Comparison of ENCODE assay signal across 9 cellular contexts in the genomic region with DNA sequence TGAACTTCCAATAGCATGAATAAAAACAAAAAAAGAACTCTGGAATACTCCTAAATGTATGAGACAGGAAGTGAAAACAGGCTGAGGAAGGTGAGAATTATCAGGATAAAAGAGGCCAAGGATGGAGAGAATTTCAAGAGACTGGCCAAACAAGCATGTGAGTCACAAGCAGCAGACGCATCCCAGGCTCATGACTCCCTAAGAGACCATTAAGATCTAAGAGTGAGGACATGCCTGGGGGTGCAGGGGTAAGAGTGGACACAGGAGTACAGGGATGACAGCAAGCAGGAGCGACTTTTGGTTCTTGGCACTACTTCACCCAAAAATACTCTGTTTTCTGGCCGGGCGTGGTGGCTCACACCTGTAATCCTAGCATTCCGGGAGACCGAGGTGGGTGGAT. TPM values are rescaled to one million over a fixed set of nuclear protein-coding genes. Genes with fewer than 3 reads are reported as not detected.
DNase-seq lines count a peak whose midpoint lies in the region; ATAC-seq, FAIRE-seq and TF ChIP-seq lines count a peak whose summit lies in the region.
"Had no signal": no experiment of that assay in that cellular context is flagged by ENCODE, and none has a peak within 500 bp of the region (broad histone marks: within the 10 kb centered on the region; RNA-seq: fewer than 3 reads in every experiment).

No MANE protein-coding gene starts in this region.

- WGBS in GM23248 (ENCODE audit: low coverage in 1 of 2, low lambda C conversion rate in 2 of 2, missing lambda C conversion rate in 2 of 2), 2 experiments, result 66 to 71% methylated on average over 6 of the region's 6 CpGs

- peak overlapping the region; percentile 60 for H3K4me3 Mint-ChIP-seq in astrocyte (ENCODE audit: unreplicated experiment)

- no peak for FAIRE-seq in astrocyte (lab: Jason Lieb, UNC)

- H4K20me1 ChIP-seq in GM23248 (ENCODE audit: insufficient read depth) (peaks cover 12% of the 10 kb centered on the region; the same call in 1 of the 2 replicates), astrocyte (ENCODE audit: insufficient read depth, low read length) (peaks cover 82% of the 10 kb centered on the region), Karpas-422 (ENCODE audit: insufficient read depth, low read depth, low read length) (peaks cover 7% of the 10 kb centered on the region; the same call in 1 of the 2 replicates)

- intact Hi-C loops in A673 (cut with micrococcal nuclease; ENCODE audit: unreplicated experiment), result no loop called here

- DNase-seq in A673 (ENCODE audit: low spot score) (peak; percentile 77), GM23248 (peak; percentile 91), astrocyte (ENCODE audit: low read depth) (peak; percentile 73), kidney glomerular epithelial cell (lab: John Stamatoyannopoulos, UW) (peak; percentile 51), inferior parietal cortex (ENCODE audit: extremely low spot score) (no peak), Karpas-422 (no peak), activated gamma-delta T cell treated with Interleukin-2 at 50 U/mL for 16 hours (no peak)
- DNase-seq: activated gamma-delta T cell had no signal

- peak overlapping the region; percentile 80 for H3K27ac Mint-ChIP-seq in astrocyte (ENCODE audit: unreplicated experiment)

- TF ChIP-seq CTCF in A673 (conservative IDR thresholded peaks at IDR 0.05; ENCODE audit: low read depth, low read length), result no peak
- no peak for TF ChIP-seq CTCF in astrocyte (IDR thresholded peaks at IDR 0.05; ENCODE audit: insufficient read depth, low read depth, low read length)

- H3K4me1 ChIP-seq in A673 (ENCODE audit: insufficient read depth, low read length, poor library complexity, severe bottlenecking), result peaks cover 27% of the 10 kb centered on the region
- H3K4me1 ChIP-seq in GM23248 (ENCODE audit: insufficient read depth), result peaks cover 33% of the 10 kb centered on the region
- peaks cover 13% of the 10 kb centered on the region for H3K4me1 ChIP-seq in astrocyte (ENCODE audit: insufficient read depth, low read length)
- H3K4me1 ChIP-seq in Karpas-422 (ENCODE audit: low read length), result peaks cover 26% of the 10 kb centered on the region

- H3K27ac ChIP-seq in A673 (ENCODE audit: low read depth, low read length, poor library complexity, severe bottlenecking) (peak overlapping the region; percentile 66), GM23248 (peak overlapping the region; percentile 65), astrocyte (ENCODE audit: low read depth, low read length) (no peak overlapping the region), Karpas-422 (ENCODE audit: low read length) (no peak overlapping the region)

- H3K4me1 Mint-ChIP-seq in astrocyte (ENCODE audit: low read depth, unreplicated experiment), result peaks cover 44% of the 10 kb centered on the region

- BruUV-seq in A673 (replicated peaks; lab: Mats Ljungman, UMichigan), result no TSS peak

- H3K27me3 Mint-ChIP-seq in astrocyte (ENCODE audit: low read depth, unreplicated experiment), result no peaks in the 10 kb centered on the region

- no peaks in the 10 kb centered on the region for H3K27me3 ChIP-seq in A673 (replicated peaks; ENCODE audit: insufficient read depth, low read depth, low read length, poor library complexity)
- no peaks in the 10 kb centered on the region for H3K27me3 ChIP-seq in GM23248 (replicated peaks; ENCODE audit: insufficient read depth)
- H3K27me3 ChIP-seq in astrocyte (ENCODE audit: insufficient read depth, low read length), result no peaks in the 10 kb centered on the region
- H3K27me3 ChIP-seq in Karpas-422 (ENCODE audit: low read length), result no peaks in the 10 kb centered on the region

- POLR2A ChIA-PET in A673 (lab: Charles Lee; ENCODE audit: low non-redundant PET), result no interaction called here

- no peak for ATAC-seq in HG03469 (IDR thresholded peaks at IDR 0.05; ENCODE audit: unreplicated experiment)

- H3K4me2 ChIP-seq in GM23248 (ENCODE audit: unreplicated experiment) (no peak overlapping the region), astrocyte (ENCODE audit: low read length) (peak overlapping the region; percentile 18), Karpas-422 (ENCODE audit: low read depth, low read length, poor library complexity, severe bottlenecking) (no peak overlapping the region)

- H3K9me2 ChIP-seq in GM23248 (ENCODE audit: insufficient read depth), result no peaks in the 10 kb centered on the region
- H3K9me2 ChIP-seq in Karpas-422 (replicated peaks; ENCODE audit: insufficient read depth, low read length), result no peaks in the 10 kb centered on the region

- no peak overlapping the region for H2AFZ ChIP-seq in GM23248
- H2AFZ ChIP-seq in astrocyte (ENCODE audit: low read depth, low read length), result no peak overlapping the region
- H2AFZ ChIP-seq in Karpas-422 (ENCODE audit: low read length), result no peak overlapping the region

- CTCF ChIA-PET in A673 (lab: Charles Lee), result interaction anchor here (0.6 kb wide), 1 partner anchor 36 kb away, joined by 6 read pairs; no protein-coding TSS in a partner anchor

- peaks cover 16% of the 10 kb centered on the region for H3K36me3 Mint-ChIP-seq in astrocyte (ENCODE audit: low read depth, unreplicated experiment)

- H3K9me3 ChIP-seq in A673 (ENCODE audit: low read depth, low read length, poor library complexity, severe bottlenecking), result peaks cover 9% of the 10 kb centered on the region
- no peaks in the 10 kb centered on the region for H3K9me3 ChIP-seq in GM23248 (ENCODE audit: low read depth)
- no peaks in the 10 kb centered on the region for H3K9me3 ChIP-seq in astrocyte (ENCODE audit: insufficient read depth, low read depth, low read length)
- no peaks in the 10 kb centered on the region for H3K9me3 ChIP-seq in Karpas-422 (ENCODE audit: low read length)

- H3K9me3 Mint-ChIP-seq in astrocyte (ENCODE audit: unreplicated experiment), result peaks cover 4% of the 10 kb centered on the region

- H3F3A ChIP-seq in GM23248 (ENCODE audit: insufficient read depth), result peaks cover 41% of the 10 kb centered on the region; the same call in 1 of the 2 replicates

- H3K4me3 ChIP-seq in A673 (ENCODE audit: low read depth, low read length, poor library complexity, severe bottlenecking) (no peak overlapping the region), GM23248 (no peak overlapping the region), astrocyte (ENCODE audit: insufficient read depth, low read depth, low read length) (no peak overlapping the region), Karpas-422 (ENCODE audit: low read length) (no peak overlapping the region)

- peaks cover 14% of the 10 kb centered on the region for H3K36me3 ChIP-seq in A673 (ENCODE audit: insufficient read depth, low read length, poor library complexity, severe bottlenecking)
- H3K36me3 ChIP-seq in GM23248 (ENCODE audit: low read depth), result no peaks in the 10 kb centered on the region
- H3K36me3 ChIP-seq in astrocyte (ENCODE audit: insufficient read depth, low read length), result no peaks in the 10 kb centered on the region
- H3K36me3 ChIP-seq in Karpas-422 (ENCODE audit: insufficient read depth, low read length), result peaks cover 24% of the 10 kb centered on the region

- H3K9ac ChIP-seq in GM23248 (no peak overlapping the region), astrocyte (ENCODE audit: low read length) (no peak overlapping the region), Karpas-422 (ENCODE audit: low read length) (no peak overlapping the region)

- in situ Hi-C loops in GM23248 (cut with MboI), result no loop called here

- H3K79me2 ChIP-seq in GM23248 (ENCODE audit: insufficient read depth) (peaks cover 78% of the 10 kb centered on the region), astrocyte (ENCODE audit: insufficient read depth, low read length) (peaks cover 69% of the 10 kb centered on the region), Karpas-422 (ENCODE audit: low read length) (peaks cover 86% of the 10 kb centered on the region)

RNA-seq across cellular contexts. Expression of gene SCAMP2, which starts 7.1 kb away (rescaled TPM):
- total RNA-seq in A673 (2021) (77.9 and 94.4 TPM in 2 replicates), astrocyte (56.4 and 58.7 TPM in 2 replicates)
- total RNA-seq in GM23248 (2014; rRNA removed; shearing (Covaris generic)), result 28.7 and 49.2 TPM in 2 replicates
- polyA plus RNA-seq in GM23248 (2016; fragmentation: Nextera tagmentation; extraction: Ambion mirVana), result 83.0 and 86.2 TPM in 2 replicates
- total RNA-seq in Karpas-422 (2014; rRNA removed; shearing (Covaris generic); ENCODE audit: low replicate concordance), result 37.1 and 54.9 TPM in 2 replicates

RNA-seq across cellular contexts. Expression of gene ULK3, which starts 23.1 kb away (rescaled TPM):
- total RNA-seq in A673 (2021), result 53.3 and 58.3 TPM in 2 replicates
- total RNA-seq in GM23248 (2014; rRNA removed; shearing (Covaris generic)), result 29.1 and 30.3 TPM in 2 replicates
- polyA plus RNA-seq in GM23248 (2016; fragmentation: Nextera tagmentation; extraction: Ambion mirVana), result 14.0 and 14.6 TPM in 2 replicates
- 14.2 and 15.6 TPM in 2 replicates for total RNA-seq in astrocyte
- total RNA-seq in Karpas-422 (2014; rRNA removed; shearing (Covaris generic); ENCODE audit: low replicate concordance), result 87.3 and 89.6 TPM in 2 replicates

RNA-seq across cellular contexts. Expression of gene MPI, which starts 23.8 kb away (rescaled TPM):
- total RNA-seq in A673 (2021), result 48.2 and 62.8 TPM in 2 replicates
- 79.0 and 85.2 TPM in 2 replicates for total RNA-seq in GM23248 (2014; rRNA removed; shearing (Covaris generic))
- polyA plus RNA-seq in GM23248 (2016; fragmentation: Nextera tagmentation; extraction: Ambion mirVana), result 34.8 and 41.2 TPM in 2 replicates
- 25.9 and 29.2 TPM in 2 replicates for total RNA-seq in astrocyte
- total RNA-seq in Karpas-422 (2014; rRNA removed; shearing (Covaris generic); ENCODE audit: low replicate concordance), result 73.7 and 78.8 TPM in 2 replicates

RNA-seq across cellular contexts. Expression of gene CPLX3, which starts 39.7 kb away (rescaled TPM):
- total RNA-seq in A673 (2021), result 0.17 and 0.28 TPM in 2 replicates
- total RNA-seq in GM23248 (2014; rRNA removed; shearing (Covaris generic)), result not detected in 2 replicates
- not detected in 2 replicates for polyA plus RNA-seq in GM23248 (2016; fragmentation: Nextera tagmentation; extraction: Ambion mirVana)
- not detected in 2 replicates for total RNA-seq in astrocyte
- total RNA-seq in Karpas-422 (2014; rRNA removed; shearing (Covaris generic); ENCODE audit: low replicate concordance), result 5.2 and 7.3 TPM in 2 replicates

RNA-seq across cellular contexts. Expression of gene FAM219B, which starts 40.6 kb away (rescaled TPM):
- 86.6 and 93.2 TPM in 2 replicates for total RNA-seq in A673 (2021)
- 64.1 and 78.6 TPM in 2 replicates for total RNA-seq in GM23248 (2014; rRNA removed; shearing (Covaris generic))
- 38.1 and 39.6 TPM in 2 replicates for polyA plus RNA-seq in GM23248 (2016; fragmentation: Nextera tagmentation; extraction: Ambion mirVana)
- 86.4 and 97.1 TPM in 2 replicates for total RNA-seq in astrocyte
- 58.8 and 69.5 TPM in 2 replicates for total RNA-seq in Karpas-422 (2014; rRNA removed; shearing (Covaris generic); ENCODE audit: low replicate concordance)

Comparison
In these comparisons a context has a peak if more than half of its experiments do, and no peak if none do; other contexts are left out.
1. DNase-seq: peak in A673 (single experiment), GM23248 (single experiment), astrocyte (single experiment) and kidney glomerular epithelial cell (single experiment); none in inferior parietal cortex (single experiment), Karpas-422 (single experiment) and activated gamma-delta T cell treated with Interleukin-2 at 50 U/mL for 16 hours (single experiment).
2. H3K27ac ChIP-seq: peak in A673 (single experiment) and GM23248 (single experiment); none in astrocyte (single experiment) and Karpas-422 (single experiment).